In genomic region chr2:121647396-121647795, GRCh38 we compare ENCODE assay signal across 11 cellular contexts. TPM values are rescaled to one million over a fixed set of nuclear protein-coding genes. Genes with fewer than 3 reads are reported as not detected.
DNase-seq lines count a peak whose midpoint lies in the region; ATAC-seq and TF ChIP-seq lines count a peak whose summit lies in the region.
"Had no signal": no experiment of that assay in that cellular context is flagged by ENCODE, and none has a peak within 500 bp of the region (broad histone marks: within the 10 kb centered on the region; RNA-seq: fewer than 3 reads in every experiment).

No MANE protein-coding gene starts in this region.

- no peaks in the 10 kb centered on the region for H3K36me3 ChIP-seq in BJ (ENCODE audit: control insufficient read depth, insufficient read depth, low read length)
- no peaks in the 10 kb centered on the region for H3K36me3 ChIP-seq in HUES6 (ENCODE audit: control insufficient read depth, insufficient read depth, low read length)
- H3K36me3 ChIP-seq: brain microvascular endothelial cell had no signal

- H3K9ac ChIP-seq in HUES6 (ENCODE audit: low read length) = no peak overlapping the region

- no peak overlapping the region for H3K27ac ChIP-seq in HUES6 (ENCODE audit: low read depth, low read length)

- no peaks in the 10 kb centered on the region; the same call in 1 of the 2 replicates for H3K4me1 ChIP-seq in HUES6 (ENCODE audit: control insufficient read depth, insufficient read depth, low read length)

- CTCF ChIA-PET in BJ (lab: Yijun Ruan, JAX) = no interaction called here

- H3K9me3 Mint-ChIP-seq in central memory CD8-positive, alpha-beta T cell = no peaks in the 10 kb centered on the region
- no peaks in the 10 kb centered on the region for H3K9me3 Mint-ChIP-seq in natural killer cell treated with Interleukin-12 subunit alpha and Interleukin-12 subunit beta and Interleukin-15 and Interleukin-18, amount 100 ng/mL, for 72 hours
- H3K9me3 Mint-ChIP-seq: IgD-negative memory B cell had no signal

- peaks cover 54% of the 10 kb centered on the region for H3K4me1 Mint-ChIP-seq in central memory CD8-positive, alpha-beta T cell
- peaks cover 45 to 46% of the 10 kb centered on the region in 2 donors for H3K4me1 Mint-ChIP-seq in natural killer cell treated with Interleukin-12 subunit alpha and Interleukin-12 subunit beta and Interleukin-15 and Interleukin-18, amount 100 ng/mL, for 72 hours (ENCODE audit: low read depth in 2 of 2)

- H3K27me3 Mint-ChIP-seq in central memory CD8-positive, alpha-beta T cell = no peaks in the 10 kb centered on the region
- no peaks in the 10 kb centered on the region for H3K27me3 Mint-ChIP-seq in natural killer cell treated with Interleukin-12 subunit alpha and Interleukin-12 subunit beta and Interleukin-15 and Interleukin-18, amount 100 ng/mL, for 72 hours
- H3K27me3 Mint-ChIP-seq: IgD-negative memory B cell had no signal

- peak overlapping the region; percentile 96 for H3K4me3 Mint-ChIP-seq in central memory CD8-positive, alpha-beta T cell
- peak overlapping the region; percentile 96 for H3K4me3 Mint-ChIP-seq in natural killer cell treated with Interleukin-12 subunit alpha and Interleukin-12 subunit beta and Interleukin-15 and Interleukin-18, amount 100 ng/mL, for 72 hours

- no peaks in the 10 kb centered on the region for H3K27me3 ChIP-seq in BJ (ENCODE audit: control insufficient read depth, insufficient read depth, low read length)
- no peaks in the 10 kb centered on the region for H3K27me3 ChIP-seq in HUES6 (ENCODE audit: control insufficient read depth, insufficient read depth, low read length)
- H3K27me3 ChIP-seq: brain microvascular endothelial cell had no signal

- H3K9me3 ChIP-seq in HUES6 (ENCODE audit: control insufficient read depth, insufficient read depth, low read depth, low read length) = no peaks in the 10 kb centered on the region

- DNase-seq in BJ (ENCODE audit: low read depth) (no peak), inferior parietal cortex (ENCODE audit: extremely low spot score) (no peak), NCI-H510A (lab: John Stamatoyannopoulos, UW) (no peak), HCEC 1CT (no peak)
- DNase-seq in central memory CD8-positive, alpha-beta T cell (ENCODE audit: low spot score in 2 of 2) = no peak
- no peak for DNase-seq in natural killer cell treated with Interleukin-12 subunit alpha and Interleukin-12 subunit beta and Interleukin-15 and Interleukin-18, amount 100 ng/mL, for 72 hours (ENCODE audit: low spot score)
- DNase-seq: brain microvascular endothelial cell, midbrain had no signal

- peaks cover 27% of the 10 kb centered on the region for H3K36me3 Mint-ChIP-seq in central memory CD8-positive, alpha-beta T cell (ENCODE audit: insufficient read depth)
- H3K36me3 Mint-ChIP-seq in natural killer cell treated with Interleukin-12 subunit alpha and Interleukin-12 subunit beta and Interleukin-15 and Interleukin-18, amount 100 ng/mL, for 72 hours = peaks cover 10% of the 10 kb centered on the region

- H3K27ac Mint-ChIP-seq in central memory CD8-positive, alpha-beta T cell (ENCODE audit: low read depth) = peak overlapping the region; percentile 100
- H3K27ac Mint-ChIP-seq in natural killer cell treated with Interleukin-12 subunit alpha and Interleukin-12 subunit beta and Interleukin-15 and Interleukin-18, amount 100 ng/mL, for 72 hours = peak overlapping the region; percentile 96 to 98

- no peak for ATAC-seq in central memory CD8-positive, alpha-beta T cell (replicated peaks; ENCODE audit: extremely low read depth, poor library complexity, severe bottlenecking)
- ATAC-seq in natural killer cell treated with Interleukin-12 subunit alpha and Interleukin-12 subunit beta and Interleukin-15 and Interleukin-18, amount 100 ng/mL, for 72 hours = no peak
- no peak for ATAC-seq in HG03097 (IDR thresholded peaks at IDR 0.05; ENCODE audit: low FRiP score, unreplicated experiment)

- POLR2A ChIA-PET in BJ (lab: Charles Lee) = interaction anchor here (0.9 kb wide), 1 partner anchor 13 kb away, joined by 3 read pairs; no protein-coding TSS in a partner anchor

- TF ChIP-seq CTCF in BJ (IDR thresholded peaks at IDR 0.05; ENCODE audit: insufficient read depth, low read depth, low read length) = no peak

- H3K4me3 ChIP-seq in BJ (ENCODE audit: low read depth, low read length) = peak overlapping the region; percentile 91
- peak overlapping the region; percentile 88; the same call in 1 of the 2 replicates for H3K4me3 ChIP-seq in HUES6 (ENCODE audit: low read depth, low read length)

RNA-seq across cellular contexts. Expression of gene CLASP1, which starts 1.9 kb away (rescaled TPM):
- 7.1 and 12.4 TPM in 2 replicates for polyA plus RNA-seq in BJ (2011; rRNA removed)
- polyA minus RNA-seq in BJ (2011; rRNA and poly(A)+ RNA removed) = 34.8 and 42.7 TPM in 2 replicates
- 100 to 1,000 TPM in 1 of 2 donors, 10 to 100 TPM in 1; 88.6 to 121 TPM for total RNA-seq in natural killer cell treated with Interleukin-12 subunit alpha and Interleukin-12 subunit beta and Interleukin-15 and Interleukin-18, amount 100 ng/mL, for 72 hours
